7 cellular contexts compared by ENCODE assay signal in genomic region chr9:98270284-98270683, GRCh38. TPM values are rescaled to one million over a fixed set of nuclear protein-coding genes. Genes with fewer than 3 reads are reported as not detected.
A peak's percentile ranks its signal among the peaks of the same experiment; 100 is the strongest.
DNase-seq lines count a peak whose midpoint lies in the region; FAIRE-seq and TF ChIP-seq lines count a peak whose summit lies in the region.
"Not testable (repeated sequence)": the region's sequence is repeated elsewhere in the genome, so short reads cannot be mapped to it uniquely, and the experiment has no call there.

No MANE protein-coding gene starts in this region.

- peaks cover 16% of the 10 kb centered on the region for H3K4me1 Mint-ChIP-seq in neural crest cell

- 64 to 65% methylated on average over 11 of the region's 11 CpGs for WGBS in GM23248 (ENCODE audit: low coverage in 1 of 2, low lambda C conversion rate in 2 of 2, missing lambda C conversion rate in 2 of 2), 2 experiments
- 87% methylated on average over 11 of the region's 11 CpGs; no CpG with 5 or more reads in 1 of the 2 experiments for WGBS in H1 (ENCODE audit: extremely low coverage in 1 of 2, insufficient coverage in 1 of 2, insufficient read length in 1 of 2, insufficient replicate concordance in 2 of 2, low coverage in 1 of 2, low lambda C conversion rate in 2 of 2, missing lambda C conversion rate in 1 of 2), 2 experiments
- WGBS in mesendoderm (ENCODE audit: extremely low coverage, insufficient coverage, low lambda C conversion rate) = no CpG with 5 or more reads among the region's 11 CpGs

- not testable (repeated sequence) for H3K4me3 Mint-ChIP-seq in neural crest cell

- not testable (repeated sequence) for H2AK5ac ChIP-seq in H1 (ENCODE audit: low read depth, low read length)
- peak overlapping the region; percentile 82 for H2AK5ac ChIP-seq in mesendoderm (ENCODE audit: low read length)

- TF ChIP-seq EP300 in Ishikawa (IDR thresholded peaks at IDR 0.05; ENCODE audit: borderline replicate concordance) = peak; percentile 69; the same call in 1 of the 2 replicates
- not testable (repeated sequence) for TF ChIP-seq EP300 in H1 (IDR thresholded peaks at IDR 0.05; ENCODE audit: borderline replicate concordance in 1 of 2, low read depth in 2 of 2, low read length in 2 of 2)

- in situ Hi-C loops in GM23248 (cut with MboI) = not testable (repeated sequence)

- H3K23me2 ChIP-seq in H1 (ENCODE audit: low read depth, low read length) = not testable (repeated sequence)

- not testable (repeated sequence) for H3K36me3 ChIP-seq in GM23248 (ENCODE audit: low read depth); H1 (ENCODE audit: control insufficient read depth in 2 of 4, insufficient read depth in 4 of 4, low read length in 3 of 4); mesendoderm (ENCODE audit: control insufficient read depth, insufficient read depth, low read length)

- not testable (repeated sequence) for H4K8ac ChIP-seq in H1 (ENCODE audit: extremely low read depth, insufficient read depth, low read length); mesendoderm (ENCODE audit: low read depth, low read length)

- not testable (repeated sequence) for H3K4me1 ChIP-seq in GM23248 (ENCODE audit: insufficient read depth); H1 (replicated peaks in 1 of 4; ENCODE audit: control insufficient read depth in 3 of 4, insufficient read depth in 4 of 4, low read length in 3 of 4)
- peaks cover 16% of the 10 kb centered on the region for H3K4me1 ChIP-seq in mesendoderm (ENCODE audit: control insufficient read depth, low read depth, low read length)

- H4K91ac ChIP-seq in H1 (replicated peaks; ENCODE audit: insufficient read length, low read length) = not testable (repeated sequence)

- H3K27me3 ChIP-seq in GM23248 (replicated peaks; ENCODE audit: insufficient read depth); H1 (replicated peaks in 1 of 4; ENCODE audit: control insufficient read depth in 3 of 4, extremely low read depth in 1 of 4, insufficient read depth in 3 of 4, low read length in 3 of 4); mesendoderm (ENCODE audit: insufficient read depth, low read length, poor library complexity): not testable (repeated sequence)

- not testable (repeated sequence) for H3K4me3 ChIP-seq in GM23248; H1 (ENCODE audit: extremely low read depth in 1 of 4, insufficient read depth in 2 of 4, low read depth in 3 of 4, low read length in 4 of 4); mesendoderm (ENCODE audit: low read length)

- H3K27me3 Mint-ChIP-seq in neural crest cell (ENCODE audit: low read depth) = peaks cover 17% of the 10 kb centered on the region

- H2BK120ac ChIP-seq in H1 (replicated peaks; ENCODE audit: low read depth, low read length) = not testable (repeated sequence)
- peak overlapping the region; percentile 98 for H2BK120ac ChIP-seq in mesendoderm (ENCODE audit: low read depth, low read length)

- H3K14ac ChIP-seq in H1 (ENCODE audit: insufficient read length) = not testable (repeated sequence)

- not testable (repeated sequence) for TF ChIP-seq CTCF in H1 (IDR thresholded peaks at IDR 0.05; ENCODE audit: control extremely low read depth in 1 of 3, insufficient read depth in 1 of 3, low read depth in 1 of 3, low read length in 3 of 3); neural crest cell (conservative IDR thresholded peaks at IDR 0.05)

- not testable (repeated sequence) for H2BK5ac ChIP-seq in H1 (ENCODE audit: low read depth, low read length)
- H2BK5ac ChIP-seq in mesendoderm (ENCODE audit: low read length) = peak overlapping the region; percentile 87

- H3K79me1 ChIP-seq in H1 (ENCODE audit: low read depth, low read length); mesendoderm (ENCODE audit: low read length): not testable (repeated sequence)

- not testable (repeated sequence) for H3F3A ChIP-seq in GM23248 (ENCODE audit: insufficient read depth)

- TF ChIP-seq RAD21 in Ishikawa (IDR thresholded peaks at IDR 0.05; ENCODE audit: low read depth); H1 (IDR thresholded peaks at IDR 0.05 in 1 of 2, conservative IDR thresholded peaks at IDR 0.05 in 1 of 2; ENCODE audit: low read depth in 2 of 2, low read length in 2 of 2): not testable (repeated sequence)

- H3K56ac ChIP-seq in H1 (replicated peaks; ENCODE audit: insufficient read length, low read depth, low read length) = not testable (repeated sequence)
- peak overlapping the region; percentile 82 for H3K56ac ChIP-seq in mesendoderm (ENCODE audit: low read length)

- H3K9me3 ChIP-seq in GM23248 (ENCODE audit: low read depth); H1 (ENCODE audit: insufficient read depth in 2 of 2, low read depth in 1 of 2, low read length in 1 of 2): not testable (repeated sequence)

- DNase-seq in GM23248 = peak; percentile 44
- peak; percentile 45 for DNase-seq in T1000 (lab: John Stamatoyannopoulos, UW)
- not testable (repeated sequence) for DNase-seq in H1 (ENCODE audit: low read depth in 1 of 2, low spot score in 2 of 2); mesendoderm; neural crest cell (ENCODE audit: low read depth, low spot score)
- DNase-seq in iris pigment epithelial cell (ENCODE audit: low read depth) = peak; percentile 29

- not testable (repeated sequence) for H4K20me1 ChIP-seq in GM23248 (ENCODE audit: insufficient read depth); H1 (replicated peaks in 1 of 2; ENCODE audit: control insufficient read depth in 1 of 2, insufficient read depth in 2 of 2, low read length in 2 of 2)

- H3K79me2 ChIP-seq in GM23248 (ENCODE audit: insufficient read depth); H1 (ENCODE audit: control insufficient read depth in 1 of 2, insufficient read depth in 2 of 2, low read length in 2 of 2); mesendoderm (ENCODE audit: control insufficient read depth, insufficient read depth, low read length): not testable (repeated sequence)

- 0 out of 2 replicates have a peak overlapping the region, but pooled peaks have one; percentile 9 for H2BK12ac ChIP-seq in H1 (ENCODE audit: low read depth, low read length)

- FAIRE-seq in H1 (lab: Jason Lieb, UNC) = not testable (repeated sequence)

- not testable (repeated sequence) for H2AFZ ChIP-seq in GM23248; H1 (ENCODE audit: low read length)

- H3K27ac Mint-ChIP-seq in neural crest cell (ENCODE audit: unreplicated experiment) = peak overlapping the region; percentile 9

- H3K18ac ChIP-seq in H1 (ENCODE audit: extremely low read depth, low read length) = not testable (repeated sequence)
- peak overlapping the region; percentile 97 for H3K18ac ChIP-seq in mesendoderm (ENCODE audit: low read length)

- H2BK15ac ChIP-seq in H1 (ENCODE audit: low read length); mesendoderm (replicated peaks; ENCODE audit: low read depth): not testable (repeated sequence)

- CTCF ChIA-PET in H1 (lab: Charles Lee; ENCODE audit: partially characterized antibody) = interaction anchor here (0.7 kb wide), 1 partner anchor 185 kb away, joined by 3 read pairs; no protein-coding TSS in a partner anchor

- H3K9ac ChIP-seq in GM23248; H1 (replicated peaks in 1 of 4; ENCODE audit: extremely low read depth in 1 of 4, low read depth in 3 of 4, low read length in 3 of 4): not testable (repeated sequence)
- peak overlapping the region; percentile 4 for H3K9ac ChIP-seq in mesendoderm (ENCODE audit: low read length)

- POLR2A ChIA-PET in H1 (lab: Charles Lee; ENCODE audit: partially characterized antibody) = not testable (repeated sequence)

- H2BK20ac ChIP-seq in H1 (ENCODE audit: low read length) = not testable (repeated sequence)

- not testable (repeated sequence) for H3K23ac ChIP-seq in H1 (ENCODE audit: insufficient read length); mesendoderm (ENCODE audit: low read length)

- not testable (repeated sequence) for H3K4me2 ChIP-seq in GM23248 (ENCODE audit: unreplicated experiment); H1 (ENCODE audit: insufficient read depth in 1 of 2, low read depth in 2 of 2, low read length in 2 of 2); mesendoderm (ENCODE audit: low read length)

- not testable (repeated sequence) for H3K9me3 Mint-ChIP-seq in neural crest cell

- not testable (repeated sequence) for H3K27ac ChIP-seq in GM23248; H1 (ENCODE audit: low read depth, low read length)
- H3K27ac ChIP-seq in mesendoderm (ENCODE audit: low read depth, low read length) = peak overlapping the region; percentile 75

- not testable (repeated sequence) for H3K4ac ChIP-seq in H1 (replicated peaks; ENCODE audit: insufficient read length, low read depth, low read length)
- H3K4ac ChIP-seq in mesendoderm (ENCODE audit: low read depth, low read length) = peak overlapping the region; percentile 85

- H3K9me2 ChIP-seq in GM23248 (ENCODE audit: insufficient read depth) = not testable (repeated sequence)

- not testable (repeated sequence) for H4K5ac ChIP-seq in H1 (ENCODE audit: insufficient read length, low read depth, low read length); mesendoderm (ENCODE audit: low read length)

- H3K36me3 Mint-ChIP-seq in neural crest cell (ENCODE audit: low read depth) = not testable (repeated sequence)

- not testable (repeated sequence) for TF ChIP-seq POLR2A in H1 (IDR thresholded peaks at IDR 0.05; ENCODE audit: control extremely low read depth in 1 of 2, low read depth in 2 of 2, low read length in 2 of 2)

TF ChIP-seq in Ishikawa, 13 proteins besides CTCF, POLR2A, EP300 and RAD21 (continues in another document):
- TF ChIP-seq TEAD4 (IDR thresholded peaks at IDR 0.05) = peak; percentile 52

RNA-seq across cellular contexts. Expression of gene TBC1D2, which starts 14.8 kb away (rescaled TPM):
- total RNA-seq in GM23248 (2014; rRNA removed; shearing (Covaris generic)) = 57.5 and 58.4 TPM in 2 replicates
- polyA plus RNA-seq in GM23248 (2016; fragmentation: Nextera tagmentation; extraction: Ambion mirVana) (56.2 and 58.9 TPM in 2 replicates), H1 (2011; rRNA removed) (7.4 and 10.9 TPM in 2 replicates)
- 7.4 and 8.0 TPM in 2 replicates for total RNA-seq in H1 (2021; fragmentation: NEBNext Ultra II Directional; extraction: Animal tissue kit (Norgen Biotek cat#: 25700))
- 7.7 TPM for polyA plus RNA-seq in H1 (2011; cell fraction: cytosol; rRNA removed)
- 15.0 TPM for polyA plus RNA-seq in H1 (2011; cell fraction: nucleus; rRNA removed)
- 4.2 to 6.0 TPM (median 4.9 TPM) in 4 replicates for polyA plus RNA-seq in H1 (2012, experiment 1 of 2)
- polyA plus RNA-seq in H1 (2012, experiment 2 of 2) = 4.4 TPM
- polyA plus RNA-seq in H1 (2013, experiment 1 of 2) = 7.4 TPM
- polyA plus RNA-seq in H1 (2013, experiment 2 of 2) = 6.9 TPM
- 7.0 and 7.4 TPM in 2 replicates for polyA minus RNA-seq in H1 (2011; rRNA and poly(A)+ RNA removed)
- polyA minus RNA-seq in H1 (2011; cell fraction: cytosol; rRNA and poly(A)+ RNA removed) = 4.3 TPM
- polyA minus RNA-seq in H1 (2011; cell fraction: nucleus; rRNA and poly(A)+ RNA removed) = 8.0 TPM
- 16.0 TPM for polyA plus RNA-seq in mesendoderm (2013, experiment 1 of 2)
- 16.2 TPM for polyA plus RNA-seq in mesendoderm (2013, experiment 2 of 2)
- 2.2 and 2.4 TPM in 2 replicates for total RNA-seq in neural crest cell
